Comparison of ENCODE assay signal across 8 cellular contexts in genomic region chr17:63549289-63549945, GRCh38. TPM values are rescaled to one million over a fixed set of nuclear protein-coding genes. Genes with fewer than 3 reads are reported as not detected.
DNase-seq lines count a peak whose midpoint lies in the region; ATAC-seq and TF ChIP-seq lines count a peak whose summit lies in the region.

No MANE protein-coding gene starts in this region.

- TF ChIP-seq CTCF in SU-DHL-6 (IDR thresholded peaks at IDR 0.05; ENCODE audit: insufficient read depth, low read length, poor library complexity, severe bottlenecking), result no peak
- no peak for TF ChIP-seq CTCF in fibroblast of mammary gland (conservative IDR thresholded peaks at IDR 0.05; ENCODE audit: control insufficient read depth, insufficient read depth, low read depth, low read length)

- DNase-seq in fibroblast of mammary gland (ENCODE audit: low read depth), result no peak
- peak; percentile 83 for DNase-seq in posterior vena cava (ENCODE audit: low spot score)
- no peak for DNase-seq in NCI-H524 (lab: John Stamatoyannopoulos, UW)
- no peak for DNase-seq in DMS114 treated with DMSO at 0.1 percent for 48 hours (lab: John Stamatoyannopoulos, UW; ENCODE audit: unreplicated experiment)
- DNase-seq in superior temporal gyrus (ENCODE audit: extremely low spot score), result no peak

- H3K9me2 ChIP-seq in SU-DHL-6 (replicated peaks; ENCODE audit: insufficient read depth, low read length), result no peaks in the 10 kb centered on the region

- H3K27ac ChIP-seq in SU-DHL-6 (ENCODE audit: low read depth, low read length), result peak overlapping the region; percentile 59

- peaks cover 40% of the 10 kb centered on the region for H3K79me2 ChIP-seq in SU-DHL-6 (ENCODE audit: insufficient read depth, low read length)

- ATAC-seq in GM18867 (IDR thresholded peaks at IDR 0.05; ENCODE audit: unreplicated experiment) (peak; percentile 16), HG02759 (IDR thresholded peaks at IDR 0.05; ENCODE audit: unreplicated experiment) (peak; percentile 21)

- peak overlapping the region; percentile 85 for H3K9ac ChIP-seq in SU-DHL-6 (ENCODE audit: low read length)

- H3K36me3 ChIP-seq in SU-DHL-6 (ENCODE audit: low read length), result 0 out of 2 replicates have a peak, but pooled peaks cover 7% of the 10 kb centered on the region

- H2AFZ ChIP-seq in SU-DHL-6 (ENCODE audit: low read depth, low read length, severe bottlenecking), result peak overlapping the region; percentile 69

- no peaks in the 10 kb centered on the region for H3F3A ChIP-seq in SU-DHL-6 (ENCODE audit: insufficient read depth)

- intact Hi-C loops in posterior vena cava (cut with DNase I), result no loop called here

- no peaks in the 10 kb centered on the region for H3K9me3 ChIP-seq in SU-DHL-6 (ENCODE audit: insufficient read depth, low read length)

- H3K27me3 ChIP-seq in SU-DHL-6 (ENCODE audit: low read length), result no peaks in the 10 kb centered on the region

- H3K4me3 ChIP-seq in SU-DHL-6 (ENCODE audit: insufficient read depth, low read length, poor library complexity, severe bottlenecking) (peak overlapping the region; percentile 70), fibroblast of mammary gland (ENCODE audit: control insufficient read depth, low read depth, low read length) (peak overlapping the region; percentile 66)

- peak overlapping the region; percentile 98 for H3K4me2 ChIP-seq in SU-DHL-6 (ENCODE audit: low read depth, low read length, poor library complexity, severe bottlenecking)

- H4K20me1 ChIP-seq in SU-DHL-6 (ENCODE audit: low read depth, low read length), result peaks cover 12% of the 10 kb centered on the region; the same call in 1 of the 2 replicates

RNA-seq across cellular contexts. Expression of gene DCAF7, which starts 0.9 kb away (rescaled TPM):
- 10 to 100 TPM; 48.4 to 48.6 TPM for total RNA-seq in posterior vena cava

RNA-seq across cellular contexts. Expression of gene KCNH6, which starts 26.3 kb away (rescaled TPM):
- not detected for total RNA-seq in posterior vena cava

RNA-seq across cellular contexts. Expression of gene TACO1, which starts 51.3 kb away (rescaled TPM):
- total RNA-seq in posterior vena cava, result 10 to 100 TPM; 11.6 to 14.3 TPM
